ENCODE assay signal across 28 cellular contexts in genomic region chr5:113382736-113383135, GRCh38. TPM values are rescaled to one million over a fixed set of nuclear protein-coding genes. Genes with fewer than 3 reads are reported as not detected.
DNase-seq lines count a peak whose midpoint lies in the region; ATAC-seq, FAIRE-seq and TF ChIP-seq lines count a peak whose summit lies in the region.
"Had no signal": no experiment of that assay in that cellular context is flagged by ENCODE, and none has a peak within 500 bp of the region (broad histone marks: within the 10 kb centered on the region; RNA-seq: fewer than 3 reads in every experiment).

No MANE protein-coding gene starts in this region.

- H3K9me3 ChIP-seq in breast epithelium, result no peaks in the 10 kb centered on the region
- H3K9me3 ChIP-seq in RWPE2 (ENCODE audit: severe bottlenecking), result no peaks in the 10 kb centered on the region
- H3K9me3 ChIP-seq: Caco-2, upper lobe of right lung had no signal

- CTCF ChIA-PET in MCF 10A (lab: Yijun Ruan, JAX), result interaction anchor here (0.9 to 5.7 kb wide), 3 partner anchors 9 to 128 kb away, joined by 3 to 109 read pairs (median 3); partner anchors contain the start of gene YTHDC2

- TF ChIP-seq POLR2A in breast epithelium (IDR thresholded peaks at IDR 0.05), result no peak

- FAIRE-seq in urothelium cell line (lab: Jason Lieb, UNC), result no peak
- FAIRE-seq: A204.1, GM12892, H1 had no signal

- intact Hi-C loops in MCF 10A (cut with micrococcal nuclease), result no loop called here
- intact Hi-C loops in breast epithelium (cut with DNase I; ENCODE audit: low total_unique reads), result no loop called here

- H3K27ac ChIP-seq in breast epithelium, result no peak overlapping the region
- no peak overlapping the region for H3K27ac ChIP-seq in RWPE2 (ENCODE audit: poor library complexity, severe bottlenecking)
- H3K27ac ChIP-seq: upper lobe of right lung, VCaP had no signal

- H3K4me1 Mint-ChIP-seq in MCF 10A (ENCODE audit: insufficient read depth, unreplicated experiment), result peaks cover 12% of the 10 kb centered on the region
- H3K4me1 Mint-ChIP-seq in stimulated activated naive CD8-positive, alpha-beta T cell treated with anti-CD3 and anti-CD28 coated beads, Interleukin-15, amount 100 ng/mL, for 72 hours, result peaks cover 25% of the 10 kb centered on the region

- H3K4me3 Mint-ChIP-seq in MCF 10A (ENCODE audit: unreplicated experiment), result no peak overlapping the region
- H3K4me3 Mint-ChIP-seq in stimulated activated naive CD8-positive, alpha-beta T cell treated with anti-CD3 and anti-CD28 coated beads, Interleukin-15, amount 100 ng/mL, for 72 hours, result no peak overlapping the region
- H3K4me3 Mint-ChIP-seq: activated CD4-positive, alpha-beta T cell treated with anti-CD3 and anti-CD28 coated beads, Interleukin-2, amount 10 ng/mL, durations not matched to agents 24 days and 14 days; activated CD8-positive, alpha-beta memory T cell treated with anti-CD3 and anti-CD28 coated beads, Interleukin-2, amount 10 ng/mL, durations not matched to agents 7 days and 5 days; activated naive CD8-positive, alpha-beta T cell treated with anti-CD3 and anti-CD28 coated beads for 36 hours; activated T-helper 17 cell treated with anti-CD3 and anti-CD28 coated beads, Interleukin-2, amount 50 U/mL, for 72 hours; natural killer cell treated with Interleukin-12 subunit alpha and Interleukin-12 subunit beta and Interleukin-15 and Interleukin-18, amount 100 ng/mL, for 72 hours; T-helper 17 cell had no signal

- no peak overlapping the region for H3K4me3 ChIP-seq in breast epithelium
- H3K4me3 ChIP-seq in RWPE2 (ENCODE audit: severe bottlenecking), result no peak overlapping the region
- no peak overlapping the region for H3K4me3 ChIP-seq in fibroblast of mammary gland (ENCODE audit: control insufficient read depth, low read depth, low read length)
- H3K4me3 ChIP-seq: upper lobe of right lung had no signal

- no peaks in the 10 kb centered on the region for H3K9me3 Mint-ChIP-seq in MCF 10A (ENCODE audit: unreplicated experiment)
- no peaks in the 10 kb centered on the region for H3K9me3 Mint-ChIP-seq in stimulated activated naive CD8-positive, alpha-beta T cell treated with anti-CD3 and anti-CD28 coated beads, Interleukin-15, amount 100 ng/mL, for 72 hours
- H3K9me3 Mint-ChIP-seq: activated CD4-positive, alpha-beta T cell treated with anti-CD3 and anti-CD28 coated beads, Interleukin-2, amount 10 ng/mL, durations not matched to agents 24 days and 14 days; activated naive CD8-positive, alpha-beta T cell treated with anti-CD3 and anti-CD28 coated beads for 36 hours; activated T-helper 17 cell treated with anti-CD3 and anti-CD28 coated beads, Interleukin-2, amount 50 U/mL, for 72 hours; natural killer cell treated with Interleukin-12 subunit alpha and Interleukin-12 subunit beta and Interleukin-15 and Interleukin-18, amount 100 ng/mL, for 72 hours had no signal

- H3K36me3 Mint-ChIP-seq in MCF 10A (ENCODE audit: insufficient read depth, unreplicated experiment), result no peaks in the 10 kb centered on the region
- H3K36me3 Mint-ChIP-seq: activated CD8-positive, alpha-beta memory T cell treated with anti-CD3 and anti-CD28 coated beads, Interleukin-2, amount 10 ng/mL, durations not matched to agents 7 days and 5 days; activated naive CD8-positive, alpha-beta T cell treated with anti-CD3 and anti-CD28 coated beads for 36 hours; natural killer cell treated with Interleukin-12 subunit alpha and Interleukin-12 subunit beta and Interleukin-15 and Interleukin-18, amount 100 ng/mL, for 72 hours had no signal

- H3K27me3 ChIP-seq in breast epithelium, result no peaks in the 10 kb centered on the region
- no peaks in the 10 kb centered on the region for H3K27me3 ChIP-seq in RWPE2 (ENCODE audit: insufficient read depth, poor library complexity, severe bottlenecking)

- H3K27me3 Mint-ChIP-seq in MCF 10A (ENCODE audit: insufficient read depth, unreplicated experiment), result no peaks in the 10 kb centered on the region
- peaks cover 47% of the 10 kb centered on the region for H3K27me3 Mint-ChIP-seq in stimulated activated naive CD8-positive, alpha-beta T cell treated with anti-CD3 and anti-CD28 coated beads, Interleukin-15, amount 100 ng/mL, for 72 hours

- peak; percentile 90 for ATAC-seq in RWPE2 (ENCODE audit: low read depth)
- no peak for ATAC-seq in stimulated activated naive CD8-positive, alpha-beta T cell treated with anti-CD3 and anti-CD28 coated beads, Interleukin-15, amount 100 ng/mL, for 72 hours
- ATAC-seq: activated CD8-positive, alpha-beta memory T cell treated with anti-CD3 and anti-CD28 coated beads, Interleukin-2, amount 10 ng/mL, durations not matched to agents 7 days and 5 days; activated T-helper 17 cell treated with anti-CD3 and anti-CD28 coated beads, Interleukin-2, amount 50 U/mL, for 72 hours; left lobe of liver; natural killer cell treated with Interleukin-12 subunit alpha and Interleukin-12 subunit beta and Interleukin-15 and Interleukin-18, amount 100 ng/mL, for 72 hours; right cardiac atrium; T-helper 17 cell; upper lobe of right lung had no signal

- DNase-seq in MCF 10A (ENCODE audit: unreplicated experiment) (peak; percentile 60), breast epithelium (ENCODE audit: low spot score in 2 of 2) (no peak), RWPE2 (ENCODE audit: low spot score) (no peak), fibroblast of mammary gland (ENCODE audit: low read depth) (peak; percentile 26), urothelium cell line (ENCODE audit: low spot score) (peak; percentile 36), GOT3 (lab: John Stamatoyannopoulos, UW) (no peak), cerebellum (ENCODE audit: low spot score) (no peak)
- DNase-seq in stimulated activated naive CD8-positive, alpha-beta T cell treated with anti-CD3 and anti-CD28 coated beads, Interleukin-15, amount 100 ng/mL, for 72 hours, result no peak
- DNase-seq: activated CD4-positive, alpha-beta T cell treated with anti-CD3 and anti-CD28 coated beads, Interleukin-2, amount 10 ng/mL, durations not matched to agents 24 days and 14 days; activated CD8-positive, alpha-beta memory T cell treated with anti-CD3 and anti-CD28 coated beads, Interleukin-2, amount 10 ng/mL, durations not matched to agents 7 days and 5 days; activated naive CD8-positive, alpha-beta T cell treated with anti-CD3 and anti-CD28 coated beads for 36 hours; Caco-2; DMS79 treated with DMSO at 0.1 percent for 48 hours; effector memory CD4-positive, alpha-beta T cell; midbrain; NCI-H1694; NCI-H345; OCI-M1; right cardiac atrium; T-helper 17 cell; upper lobe of right lung had no signal

- BruUV-seq in MCF 10A (replicated peaks; lab: Mats Ljungman, UMichigan), result no TSS peak

- POLR2A ChIA-PET in MCF 10A (lab: Yijun Ruan, JAX), result interaction anchor here (0.7 kb wide), 1 partner anchor 128 kb away, joined by 3 read pairs; no protein-coding TSS in a partner anchor

- H3K27ac Mint-ChIP-seq in MCF 10A (ENCODE audit: low read depth, unreplicated experiment), result peak overlapping the region; percentile 14
- H3K27ac Mint-ChIP-seq in stimulated activated naive CD8-positive, alpha-beta T cell treated with anti-CD3 and anti-CD28 coated beads, Interleukin-15, amount 100 ng/mL, for 72 hours, result no peak overlapping the region
- H3K27ac Mint-ChIP-seq: activated CD4-positive, alpha-beta T cell treated with anti-CD3 and anti-CD28 coated beads, Interleukin-2, amount 10 ng/mL, durations not matched to agents 24 days and 14 days; activated CD8-positive, alpha-beta memory T cell treated with anti-CD3 and anti-CD28 coated beads, Interleukin-2, amount 10 ng/mL, durations not matched to agents 7 days and 5 days; activated naive CD8-positive, alpha-beta T cell treated with anti-CD3 and anti-CD28 coated beads for 36 hours; activated T-helper 17 cell treated with anti-CD3 and anti-CD28 coated beads, Interleukin-2, amount 50 U/mL, for 72 hours; natural killer cell treated with Interleukin-12 subunit alpha and Interleukin-12 subunit beta and Interleukin-15 and Interleukin-18, amount 100 ng/mL, for 72 hours; T-helper 17 cell had no signal

- no peaks in the 10 kb centered on the region for H3K4me1 ChIP-seq in breast epithelium
- H3K4me1 ChIP-seq in RWPE2 (ENCODE audit: insufficient read depth, poor library complexity, severe bottlenecking), result peaks cover 9% of the 10 kb centered on the region
- H3K4me1 ChIP-seq: Caco-2 had no signal

- TF ChIP-seq CTCF in MCF 10A (IDR thresholded peaks at IDR 0.05; ENCODE audit: unreplicated experiment) (no peak), breast epithelium (IDR thresholded peaks at IDR 0.05) (no peak), RWPE2 (IDR thresholded peaks at IDR 0.05; ENCODE audit: poor library complexity, severe bottlenecking) (no peak), fibroblast of mammary gland (conservative IDR thresholded peaks at IDR 0.05; ENCODE audit: control insufficient read depth, insufficient read depth, low read depth, low read length) (no peak)

- H3K36me3 ChIP-seq in breast epithelium (no peaks in the 10 kb centered on the region), RWPE2 (ENCODE audit: low read depth) (no peaks in the 10 kb centered on the region)
- H3K36me3 ChIP-seq: upper lobe of right lung had no signal

RNA-seq across cellular contexts. Expression of gene TSSK1B, which starts 52.1 kb away (rescaled TPM):
- 0.35 and 0.39 TPM in 2 replicates for total RNA-seq in MCF 10A (2022)
- total RNA-seq in breast epithelium, result under 1 TPM; 0.32 to 0.73 (median 0.33) TPM
- total RNA-seq in cerebellum, result 0.73 TPM
- total RNA-seq: activated CD4-positive, alpha-beta T cell treated with anti-CD3 and anti-CD28 coated beads, Interleukin-2, amount 10 ng/mL, durations not matched to agents 24 days and 14 days; activated CD8-positive, alpha-beta memory T cell treated with anti-CD3 and anti-CD28 coated beads, Interleukin-2, amount 10 ng/mL, durations not matched to agents 7 days and 5 days; activated naive CD8-positive, alpha-beta T cell treated with anti-CD3 and anti-CD28 coated beads for 36 hours; activated T-helper 17 cell treated with anti-CD3 and anti-CD28 coated beads, Interleukin-2, amount 50 U/mL, for 72 hours; Caco-2; H1; left lobe of liver; natural killer cell treated with Interleukin-12 subunit alpha and Interleukin-12 subunit beta and Interleukin-15 and Interleukin-18, amount 100 ng/mL, for 72 hours; T-helper 17 cell; upper lobe of right lung had no signal

Comparison
In these comparisons a context has a peak if more than half of its experiments do, and no peak if none do; other contexts are left out.
1. DNase-seq: peak in MCF 10A (single experiment), fibroblast of mammary gland (single experiment) and urothelium cell line (single experiment); none in breast epithelium (0 of 2), RWPE2 (single experiment), stimulated activated naive CD8-positive, alpha-beta T cell treated with anti-CD3 and anti-CD28 coated beads, Interleukin-15, amount 100 ng/mL, for 72 hours (0 of 2), GOT3 (single experiment) and cerebellum (single experiment).